ENCODE assay signal across 1 cellular context in the genomic region with DNA sequence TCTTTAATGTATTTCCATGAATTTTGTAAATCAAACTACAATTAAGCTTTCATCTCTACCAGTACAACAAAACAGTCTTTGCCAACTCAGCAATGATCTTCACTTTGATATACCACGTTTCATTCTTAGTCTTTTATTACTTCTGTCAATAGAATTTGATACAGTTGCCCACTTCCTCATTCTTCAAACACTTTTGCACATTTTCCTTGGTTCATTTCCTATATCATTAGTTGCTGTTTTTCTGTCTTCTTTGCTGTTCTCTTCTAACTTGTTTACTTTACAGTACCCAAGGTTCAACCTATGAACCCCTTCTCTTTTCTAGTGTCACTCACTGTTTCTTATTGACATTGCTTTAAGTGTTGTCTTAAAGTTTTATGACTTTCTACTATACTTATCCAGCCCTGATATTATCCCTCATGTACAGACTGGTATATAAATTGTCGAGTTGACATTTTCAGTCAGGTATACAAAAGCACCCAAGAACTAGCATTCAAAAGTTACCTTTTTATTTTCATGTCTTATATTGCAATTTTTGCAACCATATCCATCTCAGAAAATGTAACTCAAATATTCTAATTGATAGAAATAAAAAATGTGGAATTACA.
TF ChIP-seq lines count a peak whose summit lies in the region.

No MANE protein-coding gene starts in this region.

TF ChIP-seq in K562, 482 proteins besides CTCF, POLR2A, EP300 and RAD21 (continued from another document):
- TF ChIP-seq, protein P1, sequence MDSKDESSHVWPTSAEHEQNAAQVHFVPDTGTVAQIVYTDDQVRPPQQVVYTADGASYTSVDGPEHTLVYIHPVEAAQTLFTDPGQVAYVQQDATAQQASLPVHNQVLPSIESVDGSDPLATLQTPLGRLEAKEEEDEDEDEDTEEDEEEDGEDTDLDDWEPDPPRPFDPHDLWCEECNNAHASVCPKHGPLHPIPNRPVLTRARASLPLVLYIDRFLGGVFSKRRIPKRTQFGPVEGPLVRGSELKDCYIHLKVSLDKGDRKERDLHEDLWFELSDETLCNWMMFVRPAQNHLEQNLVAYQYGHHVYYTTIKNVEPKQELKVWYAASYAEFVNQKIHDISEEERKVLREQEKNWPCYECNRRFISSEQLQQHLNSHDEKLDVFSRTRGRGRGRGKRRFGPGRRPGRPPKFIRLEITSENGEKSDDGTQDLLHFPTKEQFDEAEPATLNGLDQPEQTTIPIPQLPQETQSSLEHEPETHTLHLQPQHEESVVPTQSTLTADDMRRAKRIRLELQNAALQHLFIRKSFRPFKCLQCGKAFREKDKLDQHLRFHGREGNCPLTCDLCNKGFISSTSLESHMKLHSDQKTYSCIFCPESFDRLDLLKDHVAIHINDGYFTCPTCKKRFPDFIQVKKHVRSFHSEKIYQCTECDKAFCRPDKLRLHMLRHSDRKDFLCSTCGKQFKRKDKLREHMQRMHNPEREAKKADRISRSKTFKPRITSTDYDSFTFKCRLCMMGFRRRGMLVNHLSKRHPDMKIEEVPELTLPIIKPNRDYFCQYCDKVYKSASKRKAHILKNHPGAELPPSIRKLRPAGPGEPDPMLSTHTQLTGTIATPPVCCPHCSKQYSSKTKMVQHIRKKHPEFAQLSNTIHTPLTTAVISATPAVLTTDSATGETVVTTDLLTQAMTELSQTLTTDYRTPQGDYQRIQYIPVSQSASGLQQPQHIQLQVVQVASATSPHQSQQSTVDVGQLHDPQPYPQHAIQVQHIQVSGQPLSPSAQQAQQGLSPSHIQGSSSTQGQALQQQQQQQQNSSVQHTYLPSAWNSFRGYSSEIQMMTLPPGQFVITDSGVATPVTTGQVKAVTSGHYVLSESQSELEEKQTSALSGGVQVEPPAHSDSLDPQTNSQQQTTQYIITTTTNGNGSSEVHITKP (IDR thresholded peaks at IDR 0.05; ENCODE audit: partially characterized antibody) = no peak
- TF ChIP-seq ATF1 (CRISPR knock-in tag; IDR thresholded peaks at IDR 0.05) (no peak), ATF1 (tag; IDR thresholded peaks at IDR 0.05) (no peak), ZNF316 (IDR thresholded peaks at IDR 0.05) (peak; percentile 64), C11orf30 (IDR thresholded peaks at IDR 0.05; ENCODE audit: low read depth) (peak; percentile 21; the same call in 1 of the 2 replicates)
